Comparison of ENCODE assay signal across 32 cellular contexts in genomic region chr10:113618338-113618737, GRCh38. TPM values are rescaled to one million over a fixed set of nuclear protein-coding genes. Genes with fewer than 3 reads are reported as not detected.
"Had no signal": no experiment of that assay in that cellular context is flagged by ENCODE, and none has a peak within 500 bp of the region (broad histone marks: within the 10 kb centered on the region; RNA-seq: fewer than 3 reads in every experiment).

No MANE protein-coding gene starts in this region.

- H3K36me3 ChIP-seq: ascending aorta, cardiac muscle cell, MG63, WERI-Rb-1 had no signal

- FAIRE-seq: RCC 7860 had no signal

- DNase-seq: activated CD4-positive, alpha-beta T cell treated with anti-CD3 and anti-CD28 coated beads, Interleukin-2, amount 10 ng/mL, durations not matched to agents 24 days and 14 days; activated CD4-positive, alpha-beta T cell treated with anti-CD3 and anti-CD28 coated beads, Interleukin-2, amount 50 U/mL, for 4 hours; activated CD4-positive, CD25-positive, alpha-beta regulatory T cell; activated CD8-positive, alpha-beta T cell treated with anti-CD3 and anti-CD28 coated beads for 36 hours; activated effector memory CD4-positive, alpha-beta T cell treated with anti-CD3 and anti-CD28 coated beads, Interleukin-2, amount 50 U/mL, for 16 hours; activated naive CD4-positive, alpha-beta T cell treated with Interleukin-2 at 50 U/mL for 16 hours; activated naive CD8-positive, alpha-beta T cell treated with anti-CD3 and anti-CD28 coated beads, Interleukin-2, amount 10 ng/mL, durations not matched to agents 7 days and 5 days; activated T-cell treated with anti-CD3 and anti-CD28 coated beads, Interleukin-2, amount 50 U/mL, for 1 hour; activated T-cell treated with anti-CD3 and anti-CD28 coated beads, Interleukin-2, amount 50 U/mL, for 72 hours; amygdala; MG63; NCI-H1048; NCI-H1105 treated with DMSO at 0.1 percent for 48 hours; NCI-H1436; NCI-H1694; NCI-H1930; NCI-H2081 treated with DMSO at 0.1 percent for 48 hours; NCI-H345; NCI-H524 treated with DMSO at 0.1 percent for 48 hours; PC-9; T1000; WERI-Rb-1 had no signal

- H3K4me1 ChIP-seq: ascending aorta had no signal

- H3K27ac ChIP-seq: ascending aorta, cardiac muscle cell, PC-9, RWPE1, WERI-Rb-1 had no signal

- H3K9me3 ChIP-seq: ascending aorta, MG63 had no signal

- H3K27me3 ChIP-seq: ascending aorta had no signal

- ATAC-seq: activated CD8-positive, alpha-beta T cell treated with anti-CD3 and anti-CD28 coated beads for 36 hours; activated T-cell treated with anti-CD3 and anti-CD28 coated beads, Interleukin-2, amount 50 U/mL, for 72 hours; activated T-helper 17 cell treated with anti-CD3 and anti-CD28 coated beads, Interleukin-2, amount 50 U/mL, for 72 hours; Right ventricle myocardium inferior had no signal

- H2AFZ ChIP-seq: PC-9 had no signal

- H3K4me3 ChIP-seq: ascending aorta, cardiac muscle cell, MG63, PC-9 had no signal

- H3K4me2 ChIP-seq: PC-9 had no signal

RNA-seq across cellular contexts. Expression of gene NRAP, which starts 45.5 kb away (rescaled TPM):
- total RNA-seq: activated CD4-positive, alpha-beta T cell treated with anti-CD3 and anti-CD28 coated beads, Interleukin-2, amount 10 ng/mL, durations not matched to agents 24 days and 14 days; activated CD8-positive, alpha-beta memory T cell treated with anti-CD3 and anti-CD28 coated beads for 36 hours; activated CD8-positive, alpha-beta T cell treated with anti-CD3 and anti-CD28 coated beads for 36 hours; activated naive CD8-positive, alpha-beta T cell treated with anti-CD3 and anti-CD28 coated beads, Interleukin-2, amount 10 ng/mL, durations not matched to agents 7 days and 5 days; activated T-cell treated with anti-CD3 and anti-CD28 coated beads, Interleukin-2, amount 50 U/mL, for 72 hours; activated T-helper 17 cell treated with anti-CD3 and anti-CD28 coated beads, Interleukin-2, amount 50 U/mL, for 72 hours; ascending aorta; OCI-LY7; PC-9; T-helper 1 cell treated with Interleukin-12 subunit alpha and Interleukin-12 subunit beta and Interleukin-4 antibody, amounts not matched to agents 30 ng/mL and 1 ng/mL, for 36 hours; T-helper 2 cell treated with Interferon-gamma antibody and Interleukin-4, amounts not matched to agents 100 ng/mL and 5 ng/mL, for 36 hours had no signal
